ENCODE assay signal across 8 cellular contexts in the genomic region with DNA sequence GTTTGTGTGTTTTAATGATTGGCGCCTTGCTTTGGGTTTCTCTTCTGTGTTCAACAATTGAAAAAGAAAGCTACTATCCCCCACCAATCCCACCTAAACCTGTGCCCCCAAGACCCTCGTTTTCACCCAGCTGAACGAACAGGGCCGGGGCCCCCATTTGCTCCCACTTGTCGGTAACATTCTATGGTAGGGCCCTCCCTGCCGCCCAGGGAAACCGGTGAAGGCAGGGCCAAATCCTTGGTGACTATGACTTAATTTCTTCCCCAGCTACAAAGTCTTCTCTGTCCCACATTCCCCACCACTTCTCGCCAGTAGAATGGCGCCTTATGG. TPM values are rescaled to one million over a fixed set of nuclear protein-coding genes. Genes with fewer than 3 reads are reported as not detected.
DNase-seq lines count a peak whose midpoint lies in the region; ATAC-seq, FAIRE-seq and TF ChIP-seq lines count a peak whose summit lies in the region.

No MANE protein-coding gene starts in this region.

- H3K27me3 ChIP-seq in Peyer's patch (no peaks in the 10 kb centered on the region), endothelial cell of umbilical vein (ENCODE audit: control insufficient read depth in 2 of 2, insufficient read depth in 2 of 2, low read length in 2 of 2) (no peaks in the 10 kb centered on the region), osteoblast (ENCODE audit: insufficient read depth, low read length) (no peaks in the 10 kb centered on the region)

- H3K36me3 ChIP-seq in Peyer's patch (peaks cover 0 to 36% (median 0%) of the 10 kb centered on the region in 3 donors), endothelial cell of umbilical vein (ENCODE audit: control insufficient read depth in 2 of 2, extremely low read depth in 1 of 2, insufficient read depth in 2 of 2, low read length in 2 of 2) (peaks cover 13 to 19% of the 10 kb centered on the region in 2 experiments), osteoblast (ENCODE audit: insufficient read depth, low read length) (peaks cover 25% of the 10 kb centered on the region)

- H3K79me2 ChIP-seq in endothelial cell of umbilical vein (ENCODE audit: control insufficient read depth, insufficient read depth, low read length) (peaks cover 20% of the 10 kb centered on the region), osteoblast (ENCODE audit: insufficient read depth, low read length) (peaks cover 41% of the 10 kb centered on the region)

- H3K4me1 ChIP-seq in Peyer's patch (peaks cover 3 to 17% (median 6%) of the 10 kb centered on the region in 4 donors), endothelial cell of umbilical vein (ENCODE audit: control insufficient read depth, extremely low read depth, insufficient read depth, low read length) (peaks cover 11% of the 10 kb centered on the region), osteoblast (ENCODE audit: insufficient read depth, low read length) (peaks cover 14% of the 10 kb centered on the region)

- TSS peak; percentile 93 for BruUV-seq in endothelial cell of umbilical vein (replicated peaks; lab: Mats Ljungman, UMichigan)

- H4K20me1 ChIP-seq in endothelial cell of umbilical vein (replicated peaks; ENCODE audit: control insufficient read depth, extremely low read depth, insufficient read depth, low read length) (no peaks in the 10 kb centered on the region), osteoblast (ENCODE audit: insufficient read depth, low read length) (peaks cover 6% of the 10 kb centered on the region)

- intact Hi-C loops in endothelial cell of umbilical vein (cut with micrococcal nuclease) = loop anchor here (1.0 to 5.0 kb wide), 4 partner anchors 15 to 203 kb away; a partner anchor contains a TSS

- TF ChIP-seq POLR2A in Peyer's patch (IDR thresholded peaks at IDR 0.05) (no peak), endothelial cell of umbilical vein (IDR thresholded peaks at IDR 0.05; ENCODE audit: low read depth, low read length) (no peak)

- dilution Hi-C loops in endothelial cell of umbilical vein (cut with MboI; ENCODE audit: extremely low pct_ligation_motif_present, low sequenced_read_pairs) = no loop called here

- H3K9me3 ChIP-seq in Peyer's patch = no peaks in the 10 kb centered on the region
- H3K9me3 ChIP-seq in endothelial cell of umbilical vein (replicated peaks; ENCODE audit: control insufficient read depth, insufficient read depth, low read length) = no peaks in the 10 kb centered on the region
- no peaks in the 10 kb centered on the region for H3K9me3 ChIP-seq in osteoblast (ENCODE audit: low read depth, low read length)

- H3K9ac ChIP-seq in endothelial cell of umbilical vein (replicated peaks; ENCODE audit: extremely low read depth, insufficient read depth, low read length) = peak overlapping the region; percentile 72

- H2AFZ ChIP-seq in endothelial cell of umbilical vein (ENCODE audit: low read depth, low read length) = peak overlapping the region; percentile 61
- H2AFZ ChIP-seq in osteoblast (ENCODE audit: low read length) = peak overlapping the region; percentile 91

- H3K4me3 ChIP-seq in Peyer's patch = peak overlapping the region; percentile 66 to 78 (median 70)
- peak overlapping the region; percentile 60 to 81 (median 78) for H3K4me3 ChIP-seq in endothelial cell of umbilical vein (replicated peaks in 1 of 3; ENCODE audit: insufficient read depth in 1 of 3, low read depth in 1 of 3, low read length in 3 of 3)
- H3K4me3 ChIP-seq in osteoblast (ENCODE audit: insufficient read depth, low read length) = peak overlapping the region; percentile 94

- FAIRE-seq in endothelial cell of umbilical vein (lab: Jason Lieb, UNC) = no peak

- H3K4me2 ChIP-seq in endothelial cell of umbilical vein (ENCODE audit: insufficient read depth, low read length) (peak overlapping the region; percentile 86), osteoblast (ENCODE audit: insufficient read depth, low read length) (peak overlapping the region; percentile 93)

- TF ChIP-seq CTCF in Peyer's patch (IDR thresholded peaks at IDR 0.05) = no peak
- TF ChIP-seq CTCF in endothelial cell of umbilical vein (IDR thresholded peaks at IDR 0.05; ENCODE audit: extremely low read depth in 1 of 2, insufficient read depth in 1 of 2, low read depth in 1 of 2, low read length in 2 of 2) = no peak
- TF ChIP-seq CTCF in osteoblast (IDR thresholded peaks at IDR 0.05; ENCODE audit: extremely low read depth, low read depth, low read length) = no peak

- POLR2A ChIA-PET in endothelial cell of umbilical vein (lab: Charles Lee) = no interaction called here

- H3K27ac ChIP-seq in Peyer's patch (peak overlapping the region; percentile 72 to 90 (median 80)), endothelial cell of umbilical vein (ENCODE audit: insufficient read depth, low read depth, low read length) (peak overlapping the region; percentile 63), osteoblast (ENCODE audit: low read depth, low read length) (peak overlapping the region; percentile 70)

- peak; percentile 11 for DNase-seq in ELF-1 (ENCODE audit: low read depth, low spot score)
- no peak for DNase-seq in Peyer's patch
- no peak for DNase-seq in endothelial cell of umbilical vein (ENCODE audit: low read depth, low spot score)
- DNase-seq in osteoblast (ENCODE audit: insufficient read length, low spot score, missing footprints) = no peak
- DNase-seq in islet precursor cell = no peak
- no peak for DNase-seq in NCI-H2081 (lab: John Stamatoyannopoulos, UW)
- no peak for DNase-seq in NCI-H1930 (lab: John Stamatoyannopoulos, UW)

- no peaks in the 10 kb centered on the region for H3K9me1 ChIP-seq in endothelial cell of umbilical vein (replicated peaks; ENCODE audit: control insufficient read depth, extremely low read depth, insufficient read depth, low read length)

- CTCF ChIA-PET in endothelial cell of umbilical vein (lab: Charles Lee) = interaction anchor here (1.5 kb wide), 1 partner anchor 12 kb away, joined by 5 read pairs; no protein-coding TSS in a partner anchor

- ATAC-seq in HG02759 (IDR thresholded peaks at IDR 0.05; ENCODE audit: unreplicated experiment) = no peak

RNA-seq across cellular contexts. Expression of a gene that starts 0.6 kb away (rescaled TPM):
- total RNA-seq in Peyer's patch (100 to 1,000 TPM in 3 of 4 donors, 10 to 100 TPM in 1; 96.7 to 189 (median 119) TPM), endothelial cell of umbilical vein (117 and 124 TPM in 2 replicates), osteoblast (42.7 and 44.2 TPM in 2 replicates)
- polyA plus RNA-seq in endothelial cell of umbilical vein = 142 and 155 TPM in 2 replicates
- 139 and 142 TPM in 2 replicates for polyA plus RNA-seq in endothelial cell of umbilical vein (2011; cell fraction: cytosol; rRNA removed)
- 301 and 322 TPM in 2 replicates for polyA plus RNA-seq in endothelial cell of umbilical vein (2011; cell fraction: nucleus; rRNA removed)
- 94.1 and 116 TPM in 2 replicates for polyA plus RNA-seq in endothelial cell of umbilical vein (2012)
- polyA minus RNA-seq in endothelial cell of umbilical vein = 296 and 312 TPM in 2 replicates
- 167 TPM for polyA minus RNA-seq in endothelial cell of umbilical vein (2011; cell fraction: cytosol; rRNA and poly(A)+ RNA removed)
- 108 and 136 TPM in 2 replicates for polyA minus RNA-seq in endothelial cell of umbilical vein (2011; cell fraction: nucleus; rRNA and poly(A)+ RNA removed)

RNA-seq across cellular contexts. Expression of a gene that starts 19.2 kb away (rescaled TPM):
- 1 to 10 TPM in 2 of 4 donors, not detected in 2; 1.1 to 1.3 TPM for total RNA-seq in Peyer's patch
- 4.6 and 5.8 TPM in 2 replicates for total RNA-seq in endothelial cell of umbilical vein
- 2.3 and 2.6 TPM in 2 replicates for polyA plus RNA-seq in endothelial cell of umbilical vein
- 2.0 and 2.2 TPM in 2 replicates for polyA plus RNA-seq in endothelial cell of umbilical vein (2011; cell fraction: cytosol; rRNA removed)
- polyA plus RNA-seq in endothelial cell of umbilical vein (2011; cell fraction: nucleus; rRNA removed) = 1.1 and 1.4 TPM in 2 replicates
- polyA plus RNA-seq in endothelial cell of umbilical vein (2012) = 3.5 and 3.8 TPM in 2 replicates
- 2.9 and 3.6 TPM in 2 replicates for polyA minus RNA-seq in endothelial cell of umbilical vein
- polyA minus RNA-seq in endothelial cell of umbilical vein (2011; cell fraction: cytosol; rRNA and poly(A)+ RNA removed) = not detected
- polyA minus RNA-seq in endothelial cell of umbilical vein (2011; cell fraction: nucleus; rRNA and poly(A)+ RNA removed) = 0.43 and 0.87 TPM in 2 replicates
- total RNA-seq in osteoblast = 1.4 and 1.8 TPM in 2 replicates

RNA-seq across cellular contexts. Expression of a gene that starts 29.6 kb away (rescaled TPM):
- total RNA-seq in Peyer's patch = 10 to 100 TPM in 1 of 4 donors, 1 to 10 TPM in 3; 1.1 to 17.3 (median 2.2) TPM
- 34.6 and 36.6 TPM in 2 replicates for total RNA-seq in endothelial cell of umbilical vein
- 20.6 and 21.9 TPM in 2 replicates for polyA plus RNA-seq in endothelial cell of umbilical vein
- 27.4 and 37.7 TPM in 2 replicates for polyA plus RNA-seq in endothelial cell of umbilical vein (2011; cell fraction: cytosol; rRNA removed)
- 31.1 and 41.8 TPM in 2 replicates for polyA plus RNA-seq in endothelial cell of umbilical vein (2011; cell fraction: nucleus; rRNA removed)
- 12.1 and 20.7 TPM in 2 replicates for polyA plus RNA-seq in endothelial cell of umbilical vein (2012)
- polyA minus RNA-seq in endothelial cell of umbilical vein = 15.4 and 20.8 TPM in 2 replicates
- polyA minus RNA-seq in endothelial cell of umbilical vein (2011; cell fraction: cytosol; rRNA and poly(A)+ RNA removed) = 35.0 TPM
- 10.6 and 18.3 TPM in 2 replicates for polyA minus RNA-seq in endothelial cell of umbilical vein (2011; cell fraction: nucleus; rRNA and poly(A)+ RNA removed)
- total RNA-seq in osteoblast = 1.1 and 2.4 TPM in 2 replicates

RNA-seq across cellular contexts. Expression of a gene that starts 39.9 kb away (rescaled TPM):
- total RNA-seq in Peyer's patch (100 to 1,000 TPM; 131 to 189 (median 154) TPM), endothelial cell of umbilical vein (64.3 and 70.7 TPM in 2 replicates), osteoblast (111 and 126 TPM in 2 replicates)
- polyA plus RNA-seq in endothelial cell of umbilical vein = 119 and 120 TPM in 2 replicates
- polyA plus RNA-seq in endothelial cell of umbilical vein (2011; cell fraction: cytosol; rRNA removed) = 107 and 108 TPM in 2 replicates
- polyA plus RNA-seq in endothelial cell of umbilical vein (2011; cell fraction: nucleus; rRNA removed) = 80.9 and 83.0 TPM in 2 replicates
- polyA plus RNA-seq in endothelial cell of umbilical vein (2012) = 71.2 and 74.6 TPM in 2 replicates
- polyA minus RNA-seq in endothelial cell of umbilical vein = 113 TPM in 2 replicates
- 74.0 TPM for polyA minus RNA-seq in endothelial cell of umbilical vein (2011; cell fraction: cytosol; rRNA and poly(A)+ RNA removed)
- polyA minus RNA-seq in endothelial cell of umbilical vein (2011; cell fraction: nucleus; rRNA and poly(A)+ RNA removed) = 28.6 and 28.9 TPM in 2 replicates

RNA-seq across cellular contexts. Expression of a gene that starts 40.1 kb away (rescaled TPM):
- total RNA-seq in Peyer's patch (10 to 100 TPM; 25.6 to 81.4 (median 67.1) TPM), endothelial cell of umbilical vein (41.5 and 48.4 TPM in 2 replicates), osteoblast (55.0 and 56.0 TPM in 2 replicates)
- 75.7 and 94.0 TPM in 2 replicates for polyA plus RNA-seq in endothelial cell of umbilical vein
- 34.4 and 37.7 TPM in 2 replicates for polyA plus RNA-seq in endothelial cell of umbilical vein (2011; cell fraction: cytosol; rRNA removed)
- 19.7 and 23.1 TPM in 2 replicates for polyA plus RNA-seq in endothelial cell of umbilical vein (2011; cell fraction: nucleus; rRNA removed)
- 36.8 and 38.3 TPM in 2 replicates for polyA plus RNA-seq in endothelial cell of umbilical vein (2012)
- polyA minus RNA-seq in endothelial cell of umbilical vein = 80.1 and 89.1 TPM in 2 replicates
- 13.4 TPM for polyA minus RNA-seq in endothelial cell of umbilical vein (2011; cell fraction: cytosol; rRNA and poly(A)+ RNA removed)
- 17.0 and 20.1 TPM in 2 replicates for polyA minus RNA-seq in endothelial cell of umbilical vein (2011; cell fraction: nucleus; rRNA and poly(A)+ RNA removed)
